Comparison of ENCODE assay signal across 8 cellular contexts in genomic region chr5:173331956-173332479, GRCh38. TPM values are rescaled to one million over a fixed set of nuclear protein-coding genes. Genes with fewer than 3 reads are reported as not detected.
A peak's percentile ranks its signal among the peaks of the same experiment; 100 is the strongest.
DNase-seq lines count a peak whose midpoint lies in the region; ATAC-seq and TF ChIP-seq lines count a peak whose summit lies in the region.

No MANE protein-coding gene starts in this region.

- peaks cover 50% of the 10 kb centered on the region for H3K27me3 Mint-ChIP-seq in activated B cell treated with CpG ODN at 0.5 μM for 24 hours

- H3K4me3 ChIP-seq in AG04450 (ENCODE audit: low read depth, low read length), result no peak overlapping the region

- ATAC-seq in GM18858 (IDR thresholded peaks at IDR 0.05; ENCODE audit: unreplicated experiment) (peak; percentile 62), HG03060 (IDR thresholded peaks at IDR 0.05; ENCODE audit: low read depth, unreplicated experiment) (peak; percentile 50), activated B cell treated with CpG ODN at 0.5 μM for 24 hours (ENCODE audit: low read depth) (peak; percentile 73), left lobe of liver (peak; percentile 98)

- DNase-seq in AG04450 (ENCODE audit: low read depth, low spot score), result no peak
- DNase-seq in NCI-H2171 (lab: John Stamatoyannopoulos, UW), result peak; percentile 51
- DNase-seq in activated B cell treated with CpG ODN at 0.5 μM for 24 hours, result peak; percentile 36
- peak; percentile 42 for DNase-seq in central memory CD4-positive, alpha-beta T cell
- DNase-seq in left lobe of liver (ENCODE audit: low spot score), result peak; percentile 84
- peak; percentile 72 to 77 for DNase-seq in stimulated activated CD4-positive, alpha-beta T cell treated with anti-CD3 and anti-CD28 coated beads, Interleukin-4, amount 100 ng/mL, for 4 hours

- no peak overlapping the region for H3K27ac ChIP-seq in AG04450 (ENCODE audit: low read depth, low read length)

- H3K4me1 Mint-ChIP-seq in activated B cell treated with CpG ODN at 0.5 μM for 24 hours, result peaks cover 12% of the 10 kb centered on the region

- CTCF ChIA-PET in AG04450 (lab: Charles Lee) (interaction anchor here (0.6 to 7.3 kb wide), 21 partner anchors 13 to 641 kb away, joined by 3 to 121 read pairs (median 4); partner anchors contain the start of gene BOD1), activated B cell treated with CpG ODN at 0.5 μM for 24 hours (lab: Charles Lee) (interaction anchor here (1.0 to 1.5 kb wide), 2 partner anchors 37 to 617 kb away, joined by 5 to 7 read pairs; no protein-coding TSS in a partner anchor)

- H3K27ac Mint-ChIP-seq in activated B cell treated with CpG ODN at 0.5 μM for 24 hours, result no peak overlapping the region

- no peak overlapping the region for H3K4me3 Mint-ChIP-seq in activated B cell treated with CpG ODN at 0.5 μM for 24 hours

- H3K27me3 ChIP-seq in AG04450 (ENCODE audit: control insufficient read depth, insufficient read depth, low read length), result no peaks in the 10 kb centered on the region

- no peaks in the 10 kb centered on the region for H3K36me3 Mint-ChIP-seq in activated B cell treated with CpG ODN at 0.5 μM for 24 hours (ENCODE audit: low read depth)

- H3K9me3 ChIP-seq in AG04450 (ENCODE audit: control insufficient read depth, insufficient read depth, low read length), result peaks cover 5% of the 10 kb centered on the region

- H3K9me3 Mint-ChIP-seq in activated B cell treated with CpG ODN at 0.5 μM for 24 hours, result peaks cover 5% of the 10 kb centered on the region

- POLR2A ChIA-PET in AG04450 (lab: Yijun Ruan, JAX), result interaction anchor here (2.2 kb wide), 1 partner anchor 37 kb away, joined by 16 read pairs; no protein-coding TSS in a partner anchor
- POLR2A ChIA-PET in activated B cell treated with CpG ODN at 0.5 μM for 24 hours (lab: Charles Lee), result no interaction called here

- intact Hi-C loops in activated B cell treated with CpG ODN at 0.5 μM for 24 hours (cut with micrococcal nuclease), result loop anchor here (5.0 kb wide), 3 partner anchors 40 to 620 kb away; no protein-coding TSS in a partner anchor

- peak; percentile 90 for TF ChIP-seq CTCF in AG04450 (IDR thresholded peaks at IDR 0.05; ENCODE audit: low read depth, low read length)
- no peak for TF ChIP-seq CTCF in activated B cell treated with CpG ODN at 0.5 μM for 24 hours (IDR thresholded peaks at IDR 0.05)

RNA-seq across cellular contexts. Expression of gene STC2, which starts 3.8 kb away (rescaled TPM):
- 159 and 185 TPM in 2 replicates for polyA plus RNA-seq in AG04450 (2011; rRNA removed)
- polyA minus RNA-seq in AG04450 (2011; rRNA and poly(A)+ RNA removed), result 216 and 240 TPM in 2 replicates
- total RNA-seq in activated B cell treated with CpG ODN at 0.5 μM for 24 hours (0.29 TPM in 1 of 2 replicates, not detected in the other), left lobe of liver (0.65 TPM)
